15 cellular contexts compared by ENCODE assay signal in the genomic region with DNA sequence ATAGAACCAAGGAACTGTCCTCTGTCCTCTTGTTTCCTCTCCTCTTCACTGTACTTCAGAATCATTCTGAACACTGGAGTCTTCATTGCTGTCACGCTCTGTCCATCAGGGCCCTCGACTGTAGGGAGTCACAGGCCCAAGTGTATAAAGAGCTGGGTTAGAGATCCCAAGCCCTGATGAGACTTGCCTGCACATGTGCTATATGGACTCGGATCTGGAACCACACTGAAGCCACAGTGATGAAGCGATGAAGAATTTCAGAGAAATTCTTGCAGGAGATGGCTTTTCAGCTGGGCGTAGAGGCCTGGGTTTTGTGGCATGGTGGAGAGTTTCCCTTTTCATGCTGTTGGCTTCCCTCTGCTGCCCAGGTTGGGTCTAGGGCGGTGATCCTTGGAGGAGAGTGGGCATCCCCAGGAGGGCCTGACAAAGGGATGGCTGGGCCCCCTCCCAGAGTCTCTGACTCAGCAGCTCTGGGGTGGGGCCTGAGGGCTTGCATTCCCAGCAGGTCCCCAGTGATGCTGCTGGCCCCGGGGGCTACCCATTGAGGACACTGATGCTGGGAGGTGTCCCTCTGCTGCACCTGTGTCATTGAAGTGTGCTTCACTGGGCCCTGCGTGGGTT. TPM values are rescaled to one million over a fixed set of nuclear protein-coding genes. Genes with fewer than 3 reads are reported as not detected.
A peak's percentile ranks its signal among the peaks of the same experiment; 100 is the strongest.
DNase-seq lines count a peak whose midpoint lies in the region; ATAC-seq, FAIRE-seq and TF ChIP-seq lines count a peak whose summit lies in the region.
"Had no signal": no experiment of that assay in that cellular context is flagged by ENCODE, and none has a peak within 500 bp of the region (broad histone marks: within the 10 kb centered on the region; RNA-seq: fewer than 3 reads in every experiment).

No MANE protein-coding gene starts in this region.

- TF ChIP-seq POLR2A in GM18505 (IDR thresholded peaks at IDR 0.05; ENCODE audit: borderline replicate concordance, extremely low read depth, insufficient read depth, insufficient read length), result no peak

- no peaks in the 10 kb centered on the region for H3K27me3 ChIP-seq in bronchial epithelial cell (ENCODE audit: control insufficient read depth, insufficient read depth, low read length)
- H3K27me3 ChIP-seq: SJSA1 had no signal

- ATAC-seq in GM19397 (IDR thresholded peaks at IDR 0.05; ENCODE audit: unreplicated experiment), result no peak
- ATAC-seq in GM18505 (IDR thresholded peaks at IDR 0.05; ENCODE audit: unreplicated experiment), result no peak

- H3K4me3 ChIP-seq in bronchial epithelial cell (ENCODE audit: low read depth, low read length), result no peak overlapping the region
- H3K4me3 ChIP-seq: SJSA1 had no signal

- TF ChIP-seq CTCF in bronchial epithelial cell (IDR thresholded peaks at IDR 0.05; ENCODE audit: insufficient read depth, low read length, severe bottlenecking), result no peak

- no peaks in the 10 kb centered on the region for H3K36me3 ChIP-seq in bronchial epithelial cell (ENCODE audit: control insufficient read depth, insufficient read depth, low read length)
- H3K36me3 ChIP-seq: SJSA1 had no signal

- FAIRE-seq in bronchial epithelial cell (lab: Jason Lieb, UNC), result no peak

- peak; percentile 26 for DNase-seq in EL
- DNase-seq in HT1080 (ENCODE audit: low read depth), result peak; percentile 25
- DNase-seq in bronchial epithelial cell (ENCODE audit: low read depth), result peak; percentile 55
- DNase-seq in myocyte (ENCODE audit: low read depth), result peak; percentile 10
- DNase-seq in NOMO-1 treated with DMSO at 0.1 percent for 48 hours (lab: John Stamatoyannopoulos, UW; ENCODE audit: unreplicated experiment), result no peak
- DNase-seq in NCI-H526 treated with DMSO at 0.1 percent for 48 hours (lab: John Stamatoyannopoulos, UW), result no peak
- DNase-seq: DMS 273 treated with DMSO at 0.1 percent for 48 hours, GOT3, NCI-H187, NCI-H345, RPMI8226 had no signal

RNA-seq across cellular contexts. Expression of a gene that starts 39.6 kb away (rescaled TPM):
- total RNA-seq in HT1080 (2014; rRNA removed; shearing (Covaris generic)), result 50.4 and 53.5 TPM in 2 replicates
- polyA plus RNA-seq in HT1080 (2015; cell fraction: cytosol; rRNA removed), result 37.7 and 44.2 TPM in 2 replicates
- 47.6 and 53.6 TPM in 2 replicates for polyA plus RNA-seq in HT1080 (2015; cell fraction: nucleus; rRNA removed)
- total RNA-seq in bronchial epithelial cell, result 44.8 and 50.5 TPM in 2 replicates
- total RNA-seq in myocyte, result 39.3 and 39.9 TPM in 2 replicates
- polyA plus RNA-seq in myocyte (2012), result 41.0 TPM

RNA-seq across cellular contexts. Expression of a gene that starts 39.9 kb away (rescaled TPM):
- total RNA-seq in HT1080 (2014; rRNA removed; shearing (Covaris generic)), result not detected in 2 replicates
- not detected in 2 replicates for polyA plus RNA-seq in HT1080 (2015; cell fraction: cytosol; rRNA removed)
- polyA plus RNA-seq in HT1080 (2015; cell fraction: nucleus; rRNA removed), result 0.04 TPM in 1 of 2 replicates, not detected in the other
- total RNA-seq in bronchial epithelial cell, result 0.53 and 9.7 TPM in 2 replicates
- total RNA-seq in myocyte, result 0.11 and 0.16 TPM in 2 replicates
- polyA plus RNA-seq in myocyte (2012), result 0.23 TPM
- total RNA-seq: A673, SJSA1 had no signal

Comparison
In these comparisons a context has a peak if more than half of its experiments do, and no peak if none do; other contexts are left out.
1. DNase-seq: peak in EL (single experiment), HT1080 (single experiment), bronchial epithelial cell (single experiment) and myocyte (single experiment); none in NOMO-1 treated with DMSO at 0.1 percent for 48 hours (single experiment) and NCI-H526 treated with DMSO at 0.1 percent for 48 hours (single experiment).